ENCODE assay signal across 10 cellular contexts in the genomic region with DNA sequence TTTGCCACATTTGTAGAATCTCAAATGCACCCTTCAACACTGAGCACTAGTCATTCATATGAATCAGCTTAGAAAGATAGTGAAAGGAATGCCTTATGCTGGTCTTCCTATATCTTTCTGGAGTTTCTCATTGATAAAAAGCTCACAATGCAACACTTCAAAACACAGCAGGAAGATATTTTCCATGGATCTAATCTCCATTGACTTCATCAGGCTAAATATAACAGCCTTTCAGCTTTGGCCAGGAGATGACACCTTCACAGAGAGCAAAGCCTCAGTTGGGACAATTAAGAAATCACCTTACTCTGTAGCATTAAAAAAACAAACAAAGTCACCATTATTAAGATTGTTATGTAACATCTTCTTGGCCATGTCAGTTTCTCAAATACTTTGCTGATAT. TPM values are rescaled to one million over a fixed set of nuclear protein-coding genes. Genes with fewer than 3 reads are reported as not detected.
DNase-seq lines count a peak whose midpoint lies in the region; ATAC-seq, FAIRE-seq and TF ChIP-seq lines count a peak whose summit lies in the region.
"Had no signal": no experiment of that assay in that cellular context is flagged by ENCODE, and none has a peak within 500 bp of the region (broad histone marks: within the 10 kb centered on the region; RNA-seq: fewer than 3 reads in every experiment).

No MANE protein-coding gene starts in this region.

- H3K9ac ChIP-seq in IMR-90 (ENCODE audit: low read depth, low read length): no peak overlapping the region

- ATAC-seq in IMR-90 (ENCODE audit: low read depth) (peak; percentile 4; the same call in 1 of the 2 replicates), left lobe of liver (peak; percentile 56), GM18867 (IDR thresholded peaks at IDR 0.05; ENCODE audit: unreplicated experiment) (no peak)
- ATAC-seq: left colon had no signal

- H2AK9ac ChIP-seq in IMR-90 (replicated peaks; ENCODE audit: low read depth, low read length, poor library complexity): no peak overlapping the region

- CTCF ChIA-PET in AG04450 (lab: Charles Lee) (interaction anchor here (0.5 to 1.4 kb wide), 5 partner anchors 11 to 1311 kb away, joined by 3 to 14 read pairs (median 4); no protein-coding TSS in a partner anchor), IMR-90 (lab: Yijun Ruan, JAX) (interaction anchor here (0.6 to 2.1 kb wide), 5 partner anchors 51 to 1311 kb away, joined by 3 to 10 read pairs (median 4); no protein-coding TSS in a partner anchor)

- H3K36me3 ChIP-seq in IMR-90 (ENCODE audit: control insufficient read depth, insufficient read depth, low read length) (peaks cover 7% of the 10 kb centered on the region), bronchial epithelial cell (ENCODE audit: control insufficient read depth, insufficient read depth, low read length) (no peaks in the 10 kb centered on the region)

- no peak overlapping the region for H3K4ac ChIP-seq in IMR-90 (ENCODE audit: low read depth, low read length)

- no peak overlapping the region for H4K8ac ChIP-seq in IMR-90 (ENCODE audit: low read depth in 2 of 2, low read length in 2 of 2)

- in situ Hi-C loops in IMR-90 (cut with MboI; ENCODE audit: low sequenced_read_pairs): loop anchor here (25.0 kb wide), 2 partner anchors 585 to 785 kb away; no protein-coding TSS in a partner anchor

- TF ChIP-seq POLR2A in IMR-90 (IDR thresholded peaks at IDR 0.05; ENCODE audit: low read depth, low read length): no peak

- H3K9me3 ChIP-seq in AG04450 (ENCODE audit: control insufficient read depth, insufficient read depth, low read length) (no peaks in the 10 kb centered on the region), IMR-90 (ENCODE audit: control insufficient read depth, insufficient read depth, low read length) (no peaks in the 10 kb centered on the region)

- no peak overlapping the region for H3K14ac ChIP-seq in IMR-90 (replicated peaks; ENCODE audit: low read depth, low read length)

- DNase-seq in AG04450 (ENCODE audit: low read depth, low spot score): no peak
- DNase-seq in IMR-90: peak; percentile 47
- no peak for DNase-seq in bronchial epithelial cell (ENCODE audit: low read depth)
- DNase-seq in left lobe of liver (ENCODE audit: low spot score): no peak
- no peak for DNase-seq in stimulated activated naive CD4-positive, alpha-beta T cell (lab: John Stamatoyannopoulos, UW)
- no peak for DNase-seq in islet precursor cell
- no peak for DNase-seq in stimulated activated CD4-positive, alpha-beta T cell treated with anti-CD3 and anti-CD28 coated beads, Interleukin-15, amount 100 ng/mL, for 24 hours
- DNase-seq: left colon, NCI-H2107 had no signal

- TF ChIP-seq CTCF in AG04450 (IDR thresholded peaks at IDR 0.05; ENCODE audit: low read depth, low read length) (peak; percentile 45), IMR-90 (conservative IDR thresholded peaks at IDR 0.05; ENCODE audit: low read depth, low read length) (peak; percentile 44), bronchial epithelial cell (IDR thresholded peaks at IDR 0.05; ENCODE audit: insufficient read depth, low read length, severe bottlenecking) (peak; percentile 36)

- BruUV-seq in IMR-90 (replicated peaks; lab: Mats Ljungman, UMichigan): no TSS peak

- no peak overlapping the region for H2AK5ac ChIP-seq in IMR-90 (ENCODE audit: low read depth, low read length)

- POLR2A ChIA-PET in AG04450 (lab: Yijun Ruan, JAX): interaction anchor here (1.0 to 1.3 kb wide), 2 partner anchors 23 to 54 kb away, joined by 3 to 4 read pairs; no protein-coding TSS in a partner anchor
- POLR2A ChIA-PET in IMR-90 (lab: Charles Lee; ENCODE audit: unreplicated experiment): no interaction called here

- peak overlapping the region; percentile 58; the same call in 1 of the 2 replicates for H3K4me2 ChIP-seq in IMR-90 (ENCODE audit: low read depth, low read length)

- no peaks in the 10 kb centered on the region for H4K20me1 ChIP-seq in IMR-90 (ENCODE audit: insufficient read depth, low read length)

- H3K27me3 ChIP-seq in AG04450 (ENCODE audit: control insufficient read depth, insufficient read depth, low read length): no peaks in the 10 kb centered on the region
- H3K27me3 ChIP-seq in IMR-90 (ENCODE audit: control insufficient read depth, insufficient read depth, low read length): no peaks in the 10 kb centered on the region
- no peaks in the 10 kb centered on the region for H3K27me3 ChIP-seq in bronchial epithelial cell (ENCODE audit: control insufficient read depth, insufficient read depth, low read length)

- peaks cover 9% of the 10 kb centered on the region; the same call in 1 of the 2 replicates for H3K4me1 ChIP-seq in IMR-90 (ENCODE audit: control insufficient read depth, insufficient read depth, low read length)

- dilution Hi-C loops in IMR-90 (cut with HindIII; ENCODE audit: low sequenced_read_pairs, unreplicated experiment): no loop called here

- H2BK20ac ChIP-seq in IMR-90 (ENCODE audit: low read depth, low read length): no peak overlapping the region

- peak; percentile 49 for TF ChIP-seq RAD21 in IMR-90 (IDR thresholded peaks at IDR 0.05; ENCODE audit: low read length)

- intact Hi-C loops in IMR-90 (cut with micrococcal nuclease): no loop called here

- no peak overlapping the region for H4K91ac ChIP-seq in IMR-90 (ENCODE audit: insufficient read depth, low read depth, low read length)

- H3K56ac ChIP-seq in IMR-90 (ENCODE audit: extremely low read depth, insufficient read depth, low read length): no peak overlapping the region

- H3K18ac ChIP-seq in IMR-90 (ENCODE audit: low read depth, low read length): no peak overlapping the region

- H2BK120ac ChIP-seq in IMR-90 (ENCODE audit: low read depth, low read length): no peak overlapping the region

- no peak for FAIRE-seq in bronchial epithelial cell (lab: Jason Lieb, UNC)

- H2BK5ac ChIP-seq in IMR-90 (ENCODE audit: low read depth, low read length, poor library complexity, severe bottlenecking): no peak overlapping the region

- H3K23ac ChIP-seq in IMR-90 (ENCODE audit: low read depth, low read length): no peak overlapping the region

- no peak overlapping the region for H2BK15ac ChIP-seq in IMR-90 (ENCODE audit: low read depth, low read length)

- H3K9me1 ChIP-seq in IMR-90 (ENCODE audit: insufficient read depth, low read length): 0 out of 2 replicates have a peak, but pooled peaks cover 4% of the 10 kb centered on the region

- H4K5ac ChIP-seq in IMR-90 (ENCODE audit: low read depth, low read length): no peak overlapping the region; the same call in 1 of the 2 replicates

- no peak overlapping the region for H2AFZ ChIP-seq in IMR-90 (replicated peaks; ENCODE audit: low read length, poor library complexity)

- H3K79me1 ChIP-seq in IMR-90 (ENCODE audit: low read depth in 1 of 2, low read length in 2 of 2): peaks cover 10 to 40% of the 10 kb centered on the region in 2 experiments

- no peak overlapping the region for H3K27ac ChIP-seq in AG04450 (ENCODE audit: low read depth, low read length)
- no peak overlapping the region for H3K27ac ChIP-seq in IMR-90 (ENCODE audit: insufficient read depth, low read length)

- H3K4me3 ChIP-seq in AG04450 (ENCODE audit: low read depth, low read length): peak overlapping the region; percentile 41; the same call in 1 of the 2 replicates
- no peak overlapping the region for H3K4me3 ChIP-seq in IMR-90 (ENCODE audit: insufficient read depth, low read depth, low read length)
- H3K4me3 ChIP-seq in bronchial epithelial cell (ENCODE audit: low read depth, low read length): no peak overlapping the region

TF ChIP-seq in IMR-90, 13 proteins besides CTCF, POLR2A, EP300 and RAD21:
- TF ChIP-seq SMC3 (IDR thresholded peaks at IDR 0.05; ENCODE audit: low read depth, low read length): peak; percentile 37; the same call in 1 of the 2 replicates
- no peak for TF ChIP-seq NFE2L2 (IDR thresholded peaks at IDR 0.05; ENCODE audit: low read depth, low read length)
TF ChIP-seq in IMR-90: peak in this region for 1.

RNA-seq across cellular contexts. Expression of gene NRP1, which starts 6.7 kb away (rescaled TPM):
- 181 and 218 TPM in 2 replicates for polyA plus RNA-seq in AG04450 (2011; rRNA removed)
- polyA minus RNA-seq in AG04450 (2011; rRNA and poly(A)+ RNA removed): 276 and 278 TPM in 2 replicates
- 191 and 227 TPM in 2 replicates for total RNA-seq in IMR-90 (2012; rRNA removed)
- polyA plus RNA-seq in IMR-90 (2012; rRNA removed): 87.5 and 108 TPM in 2 replicates
- polyA plus RNA-seq in IMR-90 (2012; cell fraction: cytosol; rRNA removed): 35.8 and 44.6 TPM in 2 replicates
- polyA plus RNA-seq in IMR-90 (2012; cell fraction: nucleus; rRNA removed; ENCODE audit: low replicate concordance): 31.3 and 126 TPM in 2 replicates
- total RNA-seq in bronchial epithelial cell: 16.1 and 21.6 TPM in 2 replicates
- total RNA-seq in left lobe of liver: 20.6 TPM
